Comparison of ENCODE assay signal across 8 cellular contexts in genomic region chr19:34217952-34218817, GRCh38. TPM values are rescaled to one million over a fixed set of nuclear protein-coding genes. Genes with fewer than 3 reads are reported as not detected.
DNase-seq lines count a peak whose midpoint lies in the region; ATAC-seq and TF ChIP-seq lines count a peak whose summit lies in the region.

No MANE protein-coding gene starts in this region.

- H3K36me3 ChIP-seq in OCI-LY3 (replicated peaks; ENCODE audit: low read depth, low read length), result peaks cover 54% of the 10 kb centered on the region
- peaks cover 7 to 89% of the 10 kb centered on the region in 2 donors for H3K36me3 ChIP-seq in gastroesophageal sphincter

- no peak overlapping the region for H3K9ac ChIP-seq in OCI-LY3 (ENCODE audit: low read length)

- peaks cover 12% of the 10 kb centered on the region for H3K4me1 ChIP-seq in OCI-LY3 (ENCODE audit: low read length)
- H3K4me1 ChIP-seq in gastroesophageal sphincter, result peaks cover 0 to 17% (median 0%) of the 10 kb centered on the region in 3 donors

- no peak for TF ChIP-seq CTCF in OCI-LY3 (IDR thresholded peaks at IDR 0.05; ENCODE audit: low read depth, low read length)
- TF ChIP-seq CTCF in gastroesophageal sphincter (IDR thresholded peaks at IDR 0.05), result no peak

- peak; percentile 56 for ATAC-seq in HG03354 (IDR thresholded peaks at IDR 0.05; ENCODE audit: poor library complexity, severe bottlenecking, unreplicated experiment)
- ATAC-seq in gastroesophageal sphincter, result no peak
- ATAC-seq in HG03457 (IDR thresholded peaks at IDR 0.05; ENCODE audit: unreplicated experiment), result no peak

- H3K9me3 ChIP-seq in OCI-LY3 (ENCODE audit: insufficient read depth, low read length) (no peaks in the 10 kb centered on the region), gastroesophageal sphincter (no peaks in the 10 kb centered on the region)

- H3K79me2 ChIP-seq in OCI-LY3 (ENCODE audit: low read length), result peaks cover 38% of the 10 kb centered on the region

- H4K20me1 ChIP-seq in OCI-LY3 (ENCODE audit: insufficient read depth, low read length), result peaks cover 19% of the 10 kb centered on the region

- TF ChIP-seq POLR2A in gastroesophageal sphincter (IDR thresholded peaks at IDR 0.05), result no peak

- DNase-seq in GM03348 (ENCODE audit: low spot score) (peak; percentile 78), glomerular visceral epithelial cell (ENCODE audit: extremely low spot score) (peak; percentile 97)
- DNase-seq in activated T-cell treated with anti-CD3 and anti-CD28 coated beads, Interleukin-2, amount 50 U/mL, for 48 hours, result peak; percentile 62 to 71
- DNase-seq in stimulated activated CD8-positive, alpha-beta memory T cell treated with anti-CD3 and anti-CD28 coated beads, Interleukin-4, amount 100 ng/mL, for 4 hours (ENCODE audit: low read depth in 2 of 2, low spot score in 1 of 2), result peak; percentile 33 to 36

- 48 to 56% methylated on average over 5 to 13 of the region's 18 CpGs for WGBS in gastroesophageal sphincter (ENCODE audit: low coverage in 1 of 2), 2 donors

- H3K27ac ChIP-seq in OCI-LY3 (ENCODE audit: low read length) (peak overlapping the region; percentile 34), gastroesophageal sphincter (peak overlapping the region in 1 of 4 donors; percentile 24)

- H3K4me3 ChIP-seq in OCI-LY3 (ENCODE audit: low read length), result no peak overlapping the region
- no peak overlapping the region for H3K4me3 ChIP-seq in gastroesophageal sphincter

- H2AFZ ChIP-seq in OCI-LY3 (ENCODE audit: low read depth, low read length), result no peak overlapping the region

- no peak for TF ChIP-seq EP300 in gastroesophageal sphincter (IDR thresholded peaks at IDR 0.05)

- H3K27me3 ChIP-seq in OCI-LY3 (ENCODE audit: low read depth, low read length), result no peaks in the 10 kb centered on the region
- no peaks in the 10 kb centered on the region for H3K27me3 ChIP-seq in gastroesophageal sphincter

- H3K4me2 ChIP-seq in OCI-LY3 (ENCODE audit: low read length), result 0 out of 2 replicates have a peak overlapping the region, but pooled peaks have one; percentile 3

RNA-seq across cellular contexts. Expression of gene GARRE1, which starts 36.2 kb away (rescaled TPM):
- total RNA-seq in gastroesophageal sphincter, result 10 to 100 TPM; 14.3 to 30.3 (median 21.9) TPM

RNA-seq across cellular contexts. Expression of gene LSM14A, which starts 45.9 kb away (rescaled TPM):
- total RNA-seq in gastroesophageal sphincter, result 100 to 1,000 TPM; 106 to 141 (median 128) TPM

Comparison
In these comparisons a context has a peak if more than half of its experiments do, and no peak if none do; other contexts are left out.
1. DNase-seq: peak in every context shown above with its lines; median percentile 97 in glomerular visceral epithelial cell; 78 in GM03348; 66 in activated T-cell treated with anti-CD3 and anti-CD28 coated beads, Interleukin-2, amount 50 U/mL, for 48 hours; 34 in stimulated activated CD8-positive, alpha-beta memory T cell treated with anti-CD3 and anti-CD28 coated beads, Interleukin-4, amount 100 ng/mL, for 4 hours.